ENCODE assay signal across 9 cellular contexts in genomic region chr1:26307363-26307781, GRCh38. TPM values are rescaled to one million over a fixed set of nuclear protein-coding genes. Genes with fewer than 3 reads are reported as not detected.
DNase-seq lines count a peak whose midpoint lies in the region; ATAC-seq, FAIRE-seq and TF ChIP-seq lines count a peak whose summit lies in the region.
"Had no signal": no experiment of that assay in that cellular context is flagged by ENCODE, and none has a peak within 500 bp of the region (broad histone marks: within the 10 kb centered on the region; RNA-seq: fewer than 3 reads in every experiment).

No MANE protein-coding gene starts in this region.

- peaks cover 40% of the 10 kb centered on the region for H3K4me1 Mint-ChIP-seq in T-helper 1 cell treated with Interleukin-12 subunit alpha and Interleukin-12 subunit beta and Interleukin-4 antibody, amounts not matched to agents 30 μg/mL and 1 μg/mL, for 36 hours (ENCODE audit: low read depth)

- H3K4me1 ChIP-seq in left ventricle myocardium inferior (peaks cover 22% of the 10 kb centered on the region), iPS-20b (ENCODE audit: insufficient read depth, low read length) (peaks cover 10% of the 10 kb centered on the region), upper lobe of left lung (peaks cover 13 to 22% (median 14%) of the 10 kb centered on the region in 4 donors), suprapubic skin (peaks cover 19% of the 10 kb centered on the region)

- H3K27ac ChIP-seq in left ventricle myocardium inferior (replicated peaks) (peak overlapping the region; percentile 68), iPS-20b (ENCODE audit: low read length) (peak overlapping the region; percentile 69), upper lobe of left lung (peak overlapping the region; percentile 35 to 80 (median 69)), suprapubic skin (no peak overlapping the region)

- H3K9ac ChIP-seq in iPS-20b (ENCODE audit: low read depth, low read length): peak overlapping the region; percentile 84; the same call in 1 of the 2 replicates

- H3K4me3 ChIP-seq in left ventricle myocardium inferior (no peak overlapping the region), iPS-20b (ENCODE audit: low read length) (peak overlapping the region; percentile 90), upper lobe of left lung (peak overlapping the region in 1 of 4 donors; percentile 74), suprapubic skin (no peak overlapping the region)

- H3K36me3 ChIP-seq in left ventricle myocardium inferior (no peaks in the 10 kb centered on the region), iPS-20b (ENCODE audit: insufficient read depth, low read depth, low read length) (no peaks in the 10 kb centered on the region), upper lobe of left lung (no peaks in the 10 kb centered on the region), suprapubic skin (no peaks in the 10 kb centered on the region)

- H3K27ac Mint-ChIP-seq in T-helper 1 cell treated with Interleukin-12 subunit alpha and Interleukin-12 subunit beta and Interleukin-4 antibody, amounts not matched to agents 30 μg/mL and 1 μg/mL, for 36 hours: peak overlapping the region; percentile 87

- ATAC-seq in left ventricle myocardium superior (no peak), upper lobe of left lung (ENCODE audit: low FRiP score in 2 of 2) (no peak)

- peak overlapping the region; percentile 97 for H3K4me3 Mint-ChIP-seq in T-helper 1 cell treated with Interleukin-12 subunit alpha and Interleukin-12 subunit beta and Interleukin-4 antibody, amounts not matched to agents 30 μg/mL and 1 μg/mL, for 36 hours

- TF ChIP-seq EP300 in upper lobe of left lung (IDR thresholded peaks at IDR 0.05): no peak
- TF ChIP-seq EP300 in suprapubic skin (IDR thresholded peaks at IDR 0.05): no peak

- H3K36me3 Mint-ChIP-seq in T-helper 1 cell treated with Interleukin-12 subunit alpha and Interleukin-12 subunit beta and Interleukin-4 antibody, amounts not matched to agents 30 μg/mL and 1 μg/mL, for 36 hours (ENCODE audit: low read depth): no peaks in the 10 kb centered on the region

- no peaks in the 10 kb centered on the region for H3K9me3 Mint-ChIP-seq in T-helper 1 cell treated with Interleukin-12 subunit alpha and Interleukin-12 subunit beta and Interleukin-4 antibody, amounts not matched to agents 30 μg/mL and 1 μg/mL, for 36 hours

- intact Hi-C loops in left ventricle myocardium inferior (cut with micrococcal nuclease): no loop called here
- intact Hi-C loops in left ventricle myocardium superior (cut with micrococcal nuclease): no loop called here

- H3K9me3 ChIP-seq in left ventricle myocardium inferior (replicated peaks) (no peaks in the 10 kb centered on the region), iPS-20b (ENCODE audit: insufficient read depth, low read depth, low read length) (no peaks in the 10 kb centered on the region), upper lobe of left lung (no peaks in the 10 kb centered on the region), suprapubic skin (no peaks in the 10 kb centered on the region)

- H3K27me3 ChIP-seq in left ventricle myocardium inferior (ENCODE audit: low read depth) (no peaks in the 10 kb centered on the region), iPS-20b (ENCODE audit: insufficient read depth, low read length) (no peaks in the 10 kb centered on the region), upper lobe of left lung (no peaks in the 10 kb centered on the region), suprapubic skin (no peaks in the 10 kb centered on the region)

- FAIRE-seq in GM12892 (lab: Jason Lieb, UNC): no peak

- TF ChIP-seq POLR2A in upper lobe of left lung (IDR thresholded peaks at IDR 0.05) (no peak), GM12892 (IDR thresholded peaks at IDR 0.05; ENCODE audit: low read depth, low read length) (no peak), suprapubic skin (IDR thresholded peaks at IDR 0.05) (no peak)

- H3K27me3 Mint-ChIP-seq in T-helper 1 cell treated with Interleukin-12 subunit alpha and Interleukin-12 subunit beta and Interleukin-4 antibody, amounts not matched to agents 30 μg/mL and 1 μg/mL, for 36 hours (ENCODE audit: low read depth): no peaks in the 10 kb centered on the region

- no peak for TF ChIP-seq CTCF in left ventricle myocardium inferior (IDR thresholded peaks at IDR 0.05; ENCODE audit: borderline replicate concordance)
- TF ChIP-seq CTCF in upper lobe of left lung (IDR thresholded peaks at IDR 0.05): no peak
- no peak for TF ChIP-seq CTCF in suprapubic skin (IDR thresholded peaks at IDR 0.05)

- no peak for DNase-seq in left ventricle myocardium inferior
- DNase-seq in left ventricle myocardium superior: no peak
- no peak for DNase-seq in upper lobe of left lung
- no peak for DNase-seq in GM12892 (ENCODE audit: insufficient read length)
- no peak for DNase-seq in NCI-H748 treated with DMSO at 0.1 percent for 48 hours (lab: John Stamatoyannopoulos, UW)
- DNase-seq in suprapubic skin (ENCODE audit: low spot score in 2 of 2): no peak
- DNase-seq: DMS79 had no signal

- 40 to 41% methylated on average over 6 of the region's 6 CpGs for WGBS in upper lobe of left lung, 2 donors
- 41% methylated on average over 6 of the region's 6 CpGs for whole genome bisulfite sequencing in suprapubic skin

RNA-seq across cellular contexts. Expression of gene UBXN11, which starts 0.9 kb away (rescaled TPM):
- 11.6 TPM for total RNA-seq in left ventricle myocardium inferior
- 9.7 TPM for total RNA-seq in left ventricle myocardium superior
- 100 to 1,000 TPM in 2 of 6 donors, 10 to 100 TPM in 4; 25.7 to 194 (median 62.5) TPM for total RNA-seq in upper lobe of left lung
- polyA plus RNA-seq in GM12892 (2012; ENCODE audit: missing spikeins): 13.1 TPM
- total RNA-seq in suprapubic skin: 10 to 100 TPM in 2 of 4 donors, 1 to 10 TPM in 2; 3.2 to 19.1 (median 9.1) TPM

RNA-seq across cellular contexts. Expression of gene CD52, which starts 10.4 kb away (rescaled TPM):
- 2.4 TPM for total RNA-seq in left ventricle myocardium inferior
- 6.3 TPM for total RNA-seq in left ventricle myocardium superior
- total RNA-seq in upper lobe of left lung: 100 to 1,000 TPM in 5 of 6 donors, 10 to 100 TPM in 1; 74.4 to 437 (median 172) TPM
- 952 TPM for polyA plus RNA-seq in GM12892 (2012; ENCODE audit: missing spikeins)
- total RNA-seq in suprapubic skin: 10 to 100 TPM in 1 of 4 donors, 1 to 10 TPM in 3; 2.3 to 11.4 (median 9.9) TPM

RNA-seq across cellular contexts. Expression of gene SH3BGRL3, which starts 27.5 kb away (rescaled TPM):
- total RNA-seq in left ventricle myocardium inferior (32.1 TPM), left ventricle myocardium superior (34.7 TPM), upper lobe of left lung (100 to 1,000 TPM in 4 of 6 donors, 10 to 100 TPM in 2; 39.1 to 271 (median 156) TPM), suprapubic skin (100 to 1,000 TPM in 1 of 4 donors, 10 to 100 TPM in 3; 53.5 to 104 (median 92.8) TPM)
- 57.0 TPM for polyA plus RNA-seq in GM12892 (2012; ENCODE audit: missing spikeins)

RNA-seq across cellular contexts. Expression of gene CRYBG2, which starts 46.6 kb away (rescaled TPM):
- total RNA-seq in left ventricle myocardium inferior: not detected
- total RNA-seq in left ventricle myocardium superior: not detected
- total RNA-seq in upper lobe of left lung: 10 to 100 TPM in 3 of 6 donors, 1 to 10 TPM in 2, under 1 TPM in 1; 0.59 to 25.2 (median 11.1) TPM
- polyA plus RNA-seq in GM12892 (2012; ENCODE audit: missing spikeins): not detected
- 10 to 100 TPM; 47.8 to 96.9 (median 62.8) TPM for total RNA-seq in suprapubic skin

Comparison
In these comparisons a context has a peak if more than half of its experiments do, and no peak if none do; other contexts are left out.
1. RNA of gene CD52, which starts 10.4 kb away (total RNA-seq): 74.4 to 437 TPM in upper lobe of left lung; 2.3 to 11.4 TPM in suprapubic skin, 6.3 TPM in left ventricle myocardium superior (single experiment) and 2.4 TPM in left ventricle myocardium inferior (single experiment); every median in the first group is over 4 times any median in the second.